10 cellular contexts compared by ENCODE assay signal in genomic region chr17:68054296-68054900, GRCh38. TPM values are rescaled to one million over a fixed set of nuclear protein-coding genes. Genes with fewer than 3 reads are reported as not detected.
A peak's percentile ranks its signal among the peaks of the same experiment; 100 is the strongest.
DNase-seq lines count a peak whose midpoint lies in the region; ATAC-seq, FAIRE-seq and TF ChIP-seq lines count a peak whose summit lies in the region.
"Had no signal": no experiment of that assay in that cellular context is flagged by ENCODE, and none has a peak within 500 bp of the region (broad histone marks: within the 10 kb centered on the region; RNA-seq: fewer than 3 reads in every experiment).

No MANE protein-coding gene starts in this region.

- H3K4me3 Mint-ChIP-seq in T-cell = no peak overlapping the region
- no peak overlapping the region for H3K4me3 Mint-ChIP-seq in T-helper 17 cell

- H3K27me3 Mint-ChIP-seq in T-cell = no peaks in the 10 kb centered on the region
- H3K27me3 Mint-ChIP-seq in T-helper 17 cell = no peaks in the 10 kb centered on the region

- peaks cover 0 to 31% (median 7%) of the 10 kb centered on the region in 3 donors for H3K4me1 Mint-ChIP-seq in T-cell
- peaks cover 10% of the 10 kb centered on the region for H3K4me1 Mint-ChIP-seq in T-helper 17 cell

- CTCF ChIA-PET in T-cell (lab: Charles Lee) = no interaction called here

- H3K27me3 ChIP-seq in right atrium auricular region = no peaks in the 10 kb centered on the region

- peaks cover 0 to 6% of the 10 kb centered on the region in 2 donors for H3K4me1 ChIP-seq in right atrium auricular region

- H3K36me3 ChIP-seq in right atrium auricular region = no peaks in the 10 kb centered on the region

- H3K4me3 ChIP-seq in HFF-Myc (replicated peaks; ENCODE audit: low read depth, low read length) = no peak overlapping the region; the same call in 1 of the 2 replicates
- no peak overlapping the region for H3K4me3 ChIP-seq in right atrium auricular region
- no peak overlapping the region for H3K4me3 ChIP-seq in skin epidermis
- H3K4me3 ChIP-seq: GM12878 had no signal

- no peaks in the 10 kb centered on the region for H3K36me3 Mint-ChIP-seq in T-cell
- H3K36me3 Mint-ChIP-seq in T-helper 17 cell (ENCODE audit: low read depth) = no peaks in the 10 kb centered on the region

- H3K27ac ChIP-seq in right atrium auricular region (peak overlapping the region; percentile 70 to 82), skin epidermis (peak overlapping the region in 17 of 21 experiments; percentile 18 to 79 (median 59))

- DNase-seq in HFF-Myc (ENCODE audit: extremely low read depth, low read depth) (peak; percentile 47), amygdala (lab: John Stamatoyannopoulos, UW) (peak in 37 of 56 donors; percentile 6 to 71 (median 23)), right atrium auricular region (ENCODE audit: low spot score) (peak; percentile 58), T-cell (no peak), T-helper 17 cell (no peak), OCI-M1 (lab: John Stamatoyannopoulos, UW) (no peak), RCC 7860 (ENCODE audit: low spot score) (no peak)
- DNase-seq: MM.1S had no signal

- TF ChIP-seq CTCF in HFF-Myc (IDR thresholded peaks at IDR 0.05; ENCODE audit: low read depth, low read length, missing control alignments) (no peak), right atrium auricular region (IDR thresholded peaks at IDR 0.05) (no peak)

- H3K9me3 Mint-ChIP-seq in T-cell = no peaks in the 10 kb centered on the region

- FAIRE-seq in RCC 7860 (lab: Jason Lieb, UNC) = no peak
- FAIRE-seq: GM12878 had no signal

- POLR2A ChIA-PET in T-cell (lab: Charles Lee) = interaction anchor here in 1 of 2 donors (0.6 kb wide), 1 partner anchor 104 kb away, joined by 5 read pairs; no protein-coding TSS in a partner anchor

- ATAC-seq in T-cell (replicated peaks in 1 of 4) (no peak), T-helper 17 cell (no peak)
- ATAC-seq: GM12878 had no signal

- H3K27ac Mint-ChIP-seq in T-cell = no peak overlapping the region
- no peak overlapping the region for H3K27ac Mint-ChIP-seq in T-helper 17 cell

- H3K9me3 ChIP-seq in right atrium auricular region (no peaks in the 10 kb centered on the region), T-helper 17 cell (ENCODE audit: control insufficient read depth, low read length, poor library complexity, severe bottlenecking) (no peaks in the 10 kb centered on the region)

RNA-seq across cellular contexts. Expression of gene KPNA2, which starts 18.9 kb away (rescaled TPM):
- 10 to 100 TPM; 17.9 to 19.2 TPM for total RNA-seq in right atrium auricular region
- total RNA-seq in T-cell = 10 to 100 TPM; 10.1 to 58.1 (median 13.9) TPM
- total RNA-seq in T-helper 17 cell = 10 to 100 TPM; 65.2 to 83.6 TPM

RNA-seq across cellular contexts. Expression of gene C17orf58, which starts 58.1 kb away (rescaled TPM):
- total RNA-seq in right atrium auricular region (10 to 100 TPM in 1 of 2 donors, 1 to 10 TPM in 1; 6.9 to 10.1 TPM), T-cell (1 to 10 TPM in 1 of 5 donors, under 1 TPM in 4; 0.47 to 1.9 (median 0.58) TPM), T-helper 17 cell (under 1 TPM; 0.37 to 0.55 TPM)

Comparison
In these comparisons a context has a peak if more than half of its experiments do, and no peak if none do; other contexts are left out.
1. DNase-seq: peak in HFF-Myc (single experiment), amygdala (37 of 56) and right atrium auricular region (single experiment); none in T-cell (0 of 34), T-helper 17 cell (0 of 3), OCI-M1 (single experiment) and RCC 7860 (single experiment).